Comparison of ENCODE assay signal across 20 cellular contexts in the genomic region with DNA sequence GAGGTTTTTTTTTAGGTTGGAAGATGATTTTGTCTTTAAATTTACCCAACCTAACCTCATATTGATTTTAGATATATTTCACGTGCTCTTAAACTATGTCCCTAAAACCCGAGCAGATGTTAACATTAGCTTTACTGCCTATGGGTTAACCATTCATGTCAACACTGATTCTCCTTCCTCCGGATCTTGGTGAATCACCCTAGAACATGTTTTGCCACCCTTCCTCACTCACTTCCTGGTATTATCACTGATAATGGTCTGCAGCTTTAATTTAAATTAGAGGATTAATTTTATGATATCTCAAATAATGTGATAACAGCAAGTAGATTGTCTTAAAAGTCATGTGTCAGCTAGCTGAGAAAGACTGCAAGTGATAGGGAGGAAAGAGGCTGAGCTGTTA. TPM values are rescaled to one million over a fixed set of nuclear protein-coding genes. Genes with fewer than 3 reads are reported as not detected.
"Had no signal": no experiment of that assay in that cellular context is flagged by ENCODE, and none has a peak within 500 bp of the region (broad histone marks: within the 10 kb centered on the region; RNA-seq: fewer than 3 reads in every experiment).

No MANE protein-coding gene starts in this region.

- H3K36me3 ChIP-seq: ascending aorta, esophagus squamous epithelium, neural progenitor cell, WERI-Rb-1 had no signal

- ATAC-seq: mucosa of descending colon; stimulated activated naive CD8-positive, alpha-beta T cell treated with anti-CD3 and anti-CD28 coated beads, Interleukin-15, amount 100 ng/mL, for 72 hours had no signal

- DNase-seq: activated CD4-positive, alpha-beta T cell treated with anti-CD3 and anti-CD28 coated beads for 1 hour; activated CD8-positive, alpha-beta memory T cell treated with anti-CD3 and anti-CD28 coated beads for 24 hours; activated CD8-positive, alpha-beta memory T cell treated with anti-CD3 and anti-CD28 coated beads, Interleukin-2, amount 50 U/mL, for 48 hours; activated effector memory CD4-positive, alpha-beta T cell treated with Interleukin-2 at 50 U/mL for 16 hours; activated naive CD4-positive, alpha-beta T cell treated with anti-CD3 and anti-CD28 coated beads, Interleukin-2, amount 50 U/mL, for 16 hours; activated T-cell treated with anti-CD3 and anti-CD28 coated beads, Interleukin-2, amount 50 U/mL, for 48 hours; cerebellar nuclear complex; cortex of kidney; effector CD8-positive, alpha-beta T cell; esophagus squamous epithelium; mesenchymal stem cell; mucosa of descending colon; naive B cell; stimulated activated naive CD8-positive, alpha-beta T cell treated with anti-CD3 and anti-CD28 coated beads, Interleukin-15, amount 100 ng/mL, for 72 hours; T1000; trophoblast cell; WERI-Rb-1 had no signal

- H3K9me3 ChIP-seq: ascending aorta, esophagus squamous epithelium, mucosa of descending colon had no signal

- H2AFZ ChIP-seq: neural progenitor cell had no signal

- H3K27ac ChIP-seq: ascending aorta, esophagus squamous epithelium, neural progenitor cell, WERI-Rb-1 had no signal

- H3K9ac ChIP-seq: neural progenitor cell had no signal

- H3K4me1 ChIP-seq: ascending aorta, esophagus squamous epithelium, neural progenitor cell had no signal

- H3K4me3 ChIP-seq: ascending aorta, esophagus squamous epithelium, mucosa of descending colon, neural progenitor cell had no signal

- H3K27me3 ChIP-seq: ascending aorta, esophagus squamous epithelium, neural progenitor cell had no signal

- H3K4me2 ChIP-seq: neural progenitor cell had no signal

RNA-seq across cellular contexts. Expression of gene HTR2A, which starts 31.9 kb away (rescaled TPM):
- total RNA-seq: ascending aorta, progenitor cell of endocrine pancreas had no signal
